Comparison of ENCODE assay signal across 21 cellular contexts in the genomic region with DNA sequence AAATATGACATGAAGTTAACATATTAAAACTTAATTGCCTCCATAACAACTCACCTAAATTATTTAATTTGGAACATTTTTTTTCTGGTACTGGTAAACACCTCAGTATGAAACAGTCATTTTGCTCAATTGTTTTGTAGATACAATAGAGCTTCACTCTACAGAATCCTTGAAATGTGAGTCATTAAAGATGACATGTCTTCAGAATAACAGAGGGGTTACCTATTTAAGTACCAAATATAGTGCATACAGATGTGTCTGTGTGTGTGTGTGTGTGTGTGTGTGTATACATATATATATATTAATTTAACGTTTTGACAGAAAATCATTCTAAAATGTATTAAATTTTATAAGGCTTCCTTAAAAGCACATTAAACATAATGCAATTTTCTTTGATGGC.
"Had no signal": no experiment of that assay in that cellular context is flagged by ENCODE, and none has a peak within 500 bp of the region (broad histone marks: within the 10 kb centered on the region; RNA-seq: fewer than 3 reads in every experiment).

No MANE protein-coding gene starts in this region.

- H3K4me3 Mint-ChIP-seq: activated naive CD8-positive, alpha-beta T cell treated with anti-CD3 and anti-CD28 coated beads, Interleukin-2, amount 10 ng/mL, durations not matched to agents 7 days and 5 days; brain; mesothelial cell of epicardium; nephron progenitor cell; WTC11 had no signal

- H3K4me1 ChIP-seq: lower lobe of right lung, right atrium auricular region, tibial nerve, uterus had no signal

- H3K36me3 Mint-ChIP-seq: brain, WTC11 had no signal

- H3K36me3 ChIP-seq: lower lobe of right lung, right atrium auricular region, tibial nerve, uterus had no signal

- ATAC-seq: left colon, T-helper 17 cell, WTC11 had no signal

- H3K27me3 Mint-ChIP-seq: activated naive CD8-positive, alpha-beta T cell treated with anti-CD3 and anti-CD28 coated beads, Interleukin-2, amount 10 ng/mL, durations not matched to agents 7 days and 5 days; T-helper 17 cell had no signal

- DNase-seq: activated CD4-positive, alpha-beta T cell treated with anti-CD3 and anti-CD28 coated beads, Interleukin-2, amount 50 U/mL, for 1 hour; activated gamma-delta T cell treated with Interleukin-2 at 50 U/mL for 16 hours; activated naive CD8-positive, alpha-beta T cell treated with anti-CD3 and anti-CD28 coated beads, Interleukin-2, amount 10 ng/mL, durations not matched to agents 7 days and 5 days; cortex of kidney; effector CD4-positive, alpha-beta T cell; glutamatergic neuron; left colon; lower lobe of right lung; nephron progenitor cell; occipital lobe; stimulated activated CD4-positive, alpha-beta T cell treated with anti-CD3 and anti-CD28 coated beads, Interleukin-4, amount 100 ng/mL, for 4 hours; stimulated activated CD8-positive, alpha-beta memory T cell treated with anti-CD3 and anti-CD28 coated beads, Interleukin-4, amount 100 ng/mL, for 48 hours; stimulated activated naive CD4-positive, alpha-beta T cell treated with Interleukin-2 at 50 U/mL for 16 hours; substantia nigra; T-helper 17 cell; uterus had no signal

- H3K9me3 Mint-ChIP-seq: WTC11 had no signal

- H3K9me3 ChIP-seq: lower lobe of right lung, right atrium auricular region, tibial nerve, uterus had no signal

- H3K27ac Mint-ChIP-seq: activated naive CD8-positive, alpha-beta T cell treated with anti-CD3 and anti-CD28 coated beads, Interleukin-2, amount 10 ng/mL, durations not matched to agents 7 days and 5 days had no signal

- H3K4me3 ChIP-seq: lower lobe of right lung, right atrium auricular region, tibial nerve, uterus had no signal

- H3K27ac ChIP-seq: lower lobe of right lung, right atrium auricular region, tibial nerve, uterus had no signal

- H3K27me3 ChIP-seq: right atrium auricular region, tibial nerve, uterus had no signal
